In genomic region chr1:115496904-115497527, GRCh38 we compare ENCODE assay signal across 14 cellular contexts.
DNase-seq lines count a peak whose midpoint lies in the region; ATAC-seq and TF ChIP-seq lines count a peak whose summit lies in the region.
"Had no signal": no experiment of that assay in that cellular context is flagged by ENCODE, and none has a peak within 500 bp of the region (broad histone marks: within the 10 kb centered on the region; RNA-seq: fewer than 3 reads in every experiment).

No MANE protein-coding gene starts in this region.

- 50% methylated on average over 4 of the region's 4 CpGs for WGBS in mammary epithelial cell (ENCODE audit: low coverage, missing lambda C conversion rate)
- 48 to 90% methylated on average over 2 to 4 of the region's 4 CpGs for WGBS in gastroesophageal sphincter (ENCODE audit: low coverage in 1 of 2), 2 donors

- TF ChIP-seq POLR2A in gastroesophageal sphincter (IDR thresholded peaks at IDR 0.05), result no peak

- TF ChIP-seq CTCF in AG09319 (IDR thresholded peaks at IDR 0.05; ENCODE audit: low read depth, low read length) (no peak), mammary epithelial cell (conservative IDR thresholded peaks at IDR 0.05 in 1 of 2, IDR thresholded peaks at IDR 0.05 in 1 of 2; ENCODE audit: extremely low read depth in 1 of 2, insufficient read depth in 1 of 2, low read depth in 1 of 2, low read length in 2 of 2) (no peak), gastroesophageal sphincter (IDR thresholded peaks at IDR 0.05) (no peak)

- H3K4me3 ChIP-seq in mammary epithelial cell (replicated peaks in 1 of 3; ENCODE audit: insufficient read depth in 1 of 3, low read depth in 2 of 3, low read length in 3 of 3) (no peak overlapping the region), gastroesophageal sphincter (no peak overlapping the region)
- H3K4me3 ChIP-seq: smooth muscle cell had no signal

- TF ChIP-seq RAD21 in Ishikawa (IDR thresholded peaks at IDR 0.05; ENCODE audit: low read depth), result peak; percentile 11; the same call in 1 of the 2 replicates

- H4K20me1 ChIP-seq in mammary epithelial cell (ENCODE audit: insufficient read depth, low read length), result no peaks in the 10 kb centered on the region

- no peaks in the 10 kb centered on the region for H3K36me3 ChIP-seq in mammary epithelial cell (ENCODE audit: insufficient read depth, low read length)
- H3K36me3 ChIP-seq in gastroesophageal sphincter, result no peaks in the 10 kb centered on the region

- no peak for ATAC-seq in gastroesophageal sphincter
- ATAC-seq: activated CD8-positive, alpha-beta memory T cell treated with anti-CD3 and anti-CD28 coated beads, Interleukin-2, amount 10 ng/mL, durations not matched to agents 7 days and 5 days had no signal

- H3K9ac ChIP-seq in mammary epithelial cell (ENCODE audit: insufficient read depth, low read length), result no peak overlapping the region

- H3K9me3 ChIP-seq in mammary epithelial cell (replicated peaks; ENCODE audit: insufficient read depth, low read length), result no peaks in the 10 kb centered on the region
- H3K9me3 ChIP-seq in gastroesophageal sphincter, result no peaks in the 10 kb centered on the region

- no peaks in the 10 kb centered on the region for H3K79me2 ChIP-seq in mammary epithelial cell (ENCODE audit: insufficient read depth, low read length)

- peak overlapping the region; percentile 46 for H3K27ac ChIP-seq in mammary epithelial cell (ENCODE audit: insufficient read depth, low read depth, low read length)
- H3K27ac ChIP-seq in gastroesophageal sphincter, result no peak overlapping the region
- H3K27ac ChIP-seq: C4-2B had no signal

- in situ Hi-C loops in mammary epithelial cell (cut with MboI; ENCODE audit: low sequenced_read_pairs in 2 of 2), result no loop called here

- DNase-seq in AG09319 (ENCODE audit: extremely low read depth, low read depth), result peak; percentile 38
- DNase-seq in mammary epithelial cell, result peak; percentile 87
- peak; percentile 95 for DNase-seq in kidney tubule cell (ENCODE audit: low spot score)
- DNase-seq in stimulated activated naive CD4-positive, alpha-beta T cell (lab: John Stamatoyannopoulos, UW), result no peak
- no peak for DNase-seq in RKO (ENCODE audit: low spot score)
- no peak for DNase-seq in putamen (ENCODE audit: low spot score)
- DNase-seq: activated CD8-positive, alpha-beta memory T cell treated with anti-CD3 and anti-CD28 coated beads, Interleukin-2, amount 10 ng/mL, durations not matched to agents 7 days and 5 days; activated naive CD8-positive, alpha-beta T cell treated with anti-CD3 and anti-CD28 coated beads, Interleukin-2, amount 10 ng/mL, durations not matched to agents 7 days and 5 days; effector memory CD4-positive, alpha-beta T cell; NCI-H187 treated with DMSO at 0.1 percent for 48 hours had no signal

- TF ChIP-seq EP300 in Ishikawa (IDR thresholded peaks at IDR 0.05; ENCODE audit: borderline replicate concordance) (peak; percentile 85), gastroesophageal sphincter (IDR thresholded peaks at IDR 0.05) (no peak)

- dilution Hi-C loops in mammary epithelial cell (cut with HindIII; ENCODE audit: low sequenced_read_pairs), result no loop called here

- intact Hi-C loops in mammary epithelial cell (cut with micrococcal nuclease), result loop anchor here (1.0 kb wide), 1 partner anchor 49 kb away; no protein-coding TSS in a partner anchor

- peak overlapping the region; percentile 6 for H2AFZ ChIP-seq in mammary epithelial cell (ENCODE audit: low read depth, low read length)

- CTCF ChIA-PET in mammary epithelial cell (lab: Charles Lee; ENCODE audit: low non-redundant PET), result no interaction called here

- no TSS peak for BruUV-seq in mammary epithelial cell (replicated peaks; lab: Mats Ljungman, UMichigan)

- H3K27me3 ChIP-seq in mammary epithelial cell (ENCODE audit: insufficient read depth, low read length) (no peaks in the 10 kb centered on the region), gastroesophageal sphincter (no peaks in the 10 kb centered on the region)

- H3K4me1 ChIP-seq in mammary epithelial cell (ENCODE audit: insufficient read depth, low read length) (peaks cover 23% of the 10 kb centered on the region), gastroesophageal sphincter (no peaks in the 10 kb centered on the region)

- no peak overlapping the region for H3K4me2 ChIP-seq in mammary epithelial cell (ENCODE audit: insufficient read depth, low read depth, low read length)
- H3K4me2 ChIP-seq: smooth muscle cell had no signal

TF ChIP-seq in Ishikawa, 13 proteins besides CTCF, POLR2A, EP300 and RAD21:
- no peak for TF ChIP-seq CEBPB (IDR thresholded peaks at IDR 0.05)
- no peak for TF ChIP-seq USF1 (IDR thresholded peaks at IDR 0.05)
- no peak for TF ChIP-seq MAX (IDR thresholded peaks at IDR 0.05)
- no peak for TF ChIP-seq YY1 (IDR thresholded peaks at IDR 0.05; ENCODE audit: low read depth)
- TF ChIP-seq ZBTB7A (IDR thresholded peaks at IDR 0.05; ENCODE audit: low read depth), result no peak
- peak; percentile 37; the same call in 1 of the 2 replicates for TF ChIP-seq TAF1 (IDR thresholded peaks at IDR 0.05; ENCODE audit: low read depth)
- TF ChIP-seq CREB1 (IDR thresholded peaks at IDR 0.05; ENCODE audit: low read depth), result no peak
- no peak for TF ChIP-seq REST (IDR thresholded peaks at IDR 0.05; ENCODE audit: low read depth)
- peak; percentile 93 for TF ChIP-seq TEAD4 (IDR thresholded peaks at IDR 0.05)
- TF ChIP-seq TCF12 (IDR thresholded peaks at IDR 0.05; ENCODE audit: low read depth), result peak; percentile 83
- peak; percentile 67 for TF ChIP-seq NFIC (IDR thresholded peaks at IDR 0.05)
- no peak for TF ChIP-seq EGR1 (IDR thresholded peaks at IDR 0.05)
- peak; percentile 73; the same call in 1 of the 2 replicates for TF ChIP-seq FOXM1 (IDR thresholded peaks at IDR 0.05; ENCODE audit: borderline replicate concordance, low read depth)

Comparison
In these comparisons a context has a peak if more than half of its experiments do, and no peak if none do; other contexts are left out.
1. DNase-seq: peak in AG09319 (single experiment), mammary epithelial cell (single experiment) and kidney tubule cell (single experiment); none in stimulated activated naive CD4-positive, alpha-beta T cell (0 of 6), RKO (single experiment) and putamen (single experiment).